Comparison of ENCODE assay signal across 11 cellular contexts in genomic region chrX:130330146-130330545, GRCh38. TPM values are rescaled to one million over a fixed set of nuclear protein-coding genes. Genes with fewer than 3 reads are reported as not detected.
DNase-seq lines count a peak whose midpoint lies in the region; ATAC-seq and TF ChIP-seq lines count a peak whose summit lies in the region.
"Had no signal": no experiment of that assay in that cellular context is flagged by ENCODE, and none has a peak within 500 bp of the region (broad histone marks: within the 10 kb centered on the region; RNA-seq: fewer than 3 reads in every experiment).

No MANE protein-coding gene starts in this region.

- POLR2A ChIA-PET in RWPE1 (lab: Yijun Ruan, JAX; ENCODE audit: low non-redundant PET), result no interaction called here

- TF ChIP-seq CTCF in RWPE1 (conservative IDR thresholded peaks at IDR 0.05; ENCODE audit: low read depth), result no peak
- TF ChIP-seq CTCF in coronary artery (IDR thresholded peaks at IDR 0.05), result no peak

- H3K4me3 ChIP-seq in coronary artery, result no peak overlapping the region
- H3K4me3 ChIP-seq: SJCRH30 had no signal

- CTCF ChIA-PET in RWPE1 (lab: Yijun Ruan, JAX), result interaction anchor here (1.3 kb wide), 1 partner anchor 63 kb away, joined by 4 read pairs; no protein-coding TSS in a partner anchor

- H3K27ac ChIP-seq in RWPE1 (no peak overlapping the region), coronary artery (no peak overlapping the region)
- H3K27ac ChIP-seq: SJCRH30 had no signal

- DNase-seq in SIG-M5 treated with dmso at 0.1 percent for 504 hours (lab: John Stamatoyannopoulos, UW; ENCODE audit: unreplicated experiment) (peak; percentile 20), SIG-M5 (lab: John Stamatoyannopoulos, UW) (no peak), RWPE1 (ENCODE audit: low spot score) (peak; percentile 55), coronary artery (ENCODE audit: low spot score) (no peak), activated T-cell treated with anti-CD3 and anti-CD28 coated beads for 4 hours (no peak)
- no peak for DNase-seq in stimulated activated CD4-positive, alpha-beta T cell treated with anti-CD3 and anti-CD28 coated beads, Interleukin-4, amount 100 ng/mL, for 4 hours

- peak; percentile 96 for ATAC-seq in esophagus mucosa

RNA-seq across cellular contexts. Expression of gene SLC25A14, which starts 9.6 kb away (rescaled TPM):
- total RNA-seq in esophagus mucosa, result 8.4 TPM

RNA-seq across cellular contexts. Expression of gene GPR119, which starts 55.3 kb away (rescaled TPM):
- not detected for total RNA-seq in esophagus mucosa
- total RNA-seq: A673, H4, SJCRH30, T-cell had no signal

Comparison
In these comparisons a context has a peak if more than half of its experiments do, and no peak if none do; other contexts are left out.
1. DNase-seq: peak in SIG-M5 treated with dmso at 0.1 percent for 504 hours (single experiment) and RWPE1 (single experiment); none in SIG-M5 (single experiment), coronary artery (single experiment), stimulated activated CD4-positive, alpha-beta T cell treated with anti-CD3 and anti-CD28 coated beads, Interleukin-4, amount 100 ng/mL, for 4 hours (0 of 2) and activated T-cell treated with anti-CD3 and anti-CD28 coated beads for 4 hours (single experiment).